ENCODE assay signal across 16 cellular contexts in genomic region chr5:169626779-169627178, GRCh38. TPM values are rescaled to one million over a fixed set of nuclear protein-coding genes. Genes with fewer than 3 reads are reported as not detected.
DNase-seq lines count a peak whose midpoint lies in the region; ATAC-seq and TF ChIP-seq lines count a peak whose summit lies in the region.
"Had no signal": no experiment of that assay in that cellular context is flagged by ENCODE, and none has a peak within 500 bp of the region (broad histone marks: within the 10 kb centered on the region; RNA-seq: fewer than 3 reads in every experiment).

No MANE protein-coding gene starts in this region.

- DNase-seq in EL (peak; percentile 96), RWPE1 (ENCODE audit: low spot score) (peak; percentile 77), epithelial cell of esophagus (ENCODE audit: low read depth) (peak; percentile 71), osteoblast (ENCODE audit: insufficient read length, low spot score, missing footprints) (peak; percentile 85), NCI-H82 (lab: John Stamatoyannopoulos, UW) (no peak), DMS79 (lab: John Stamatoyannopoulos, UW) (no peak)
- DNase-seq: activated CD4-positive, alpha-beta T cell treated with anti-CD3 and anti-CD28 coated beads for 36 hours; CD8-positive, alpha-beta memory T cell; glutamatergic neuron; lower lobe of right lung; NCI-H2081; nucleus accumbens; stimulated activated naive CD4-positive, alpha-beta T cell treated with Interleukin-2 at 50 U/mL for 16 hours had no signal

- no peaks in the 10 kb centered on the region for H3K79me2 ChIP-seq in osteoblast (ENCODE audit: insufficient read depth, low read length)

- POLR2A ChIA-PET in RWPE1 (lab: Yijun Ruan, JAX; ENCODE audit: low non-redundant PET): no interaction called here

- peak overlapping the region; percentile 35 for H3K4me2 ChIP-seq in osteoblast (ENCODE audit: insufficient read depth, low read length)

- no peak overlapping the region for H2AFZ ChIP-seq in osteoblast (ENCODE audit: low read length)

- no peaks in the 10 kb centered on the region for H4K20me1 ChIP-seq in osteoblast (ENCODE audit: insufficient read depth, low read length)

- peaks cover 47% of the 10 kb centered on the region for H3K4me1 ChIP-seq in osteoblast (ENCODE audit: insufficient read depth, low read length)
- H3K4me1 ChIP-seq: lower lobe of right lung had no signal

- H3K36me3 ChIP-seq in osteoblast (ENCODE audit: insufficient read depth, low read length): no peaks in the 10 kb centered on the region
- H3K36me3 ChIP-seq: lower lobe of right lung had no signal

- H3K4me3 ChIP-seq in epithelial cell of esophagus (ENCODE audit: low read length) (no peak overlapping the region), osteoblast (ENCODE audit: insufficient read depth, low read length) (no peak overlapping the region)
- H3K4me3 ChIP-seq: K562, lower lobe of right lung had no signal

- no peaks in the 10 kb centered on the region for H3K9me3 ChIP-seq in osteoblast (ENCODE audit: low read depth, low read length)
- H3K9me3 ChIP-seq: lower lobe of right lung had no signal

- TF ChIP-seq CTCF in RWPE1 (conservative IDR thresholded peaks at IDR 0.05; ENCODE audit: low read depth) (no peak), epithelial cell of esophagus (IDR thresholded peaks at IDR 0.05; ENCODE audit: insufficient read depth, low read depth, low read length, missing control alignments) (no peak), osteoblast (IDR thresholded peaks at IDR 0.05; ENCODE audit: extremely low read depth, low read depth, low read length) (no peak)

- H3K27ac ChIP-seq in RWPE1: no peak overlapping the region
- H3K27ac ChIP-seq in osteoblast (ENCODE audit: low read depth, low read length): peak overlapping the region; percentile 78
- H3K27ac ChIP-seq: lower lobe of right lung had no signal

- no peak for ATAC-seq in HG02885 (IDR thresholded peaks at IDR 0.05; ENCODE audit: poor library complexity, unreplicated experiment)
- ATAC-seq in HG03571 (IDR thresholded peaks at IDR 0.05; ENCODE audit: unreplicated experiment): no peak
- ATAC-seq: activated CD4-positive, alpha-beta T cell treated with anti-CD3 and anti-CD28 coated beads for 36 hours; K562; lower lobe of right lung had no signal

- CTCF ChIA-PET in RWPE1 (lab: Yijun Ruan, JAX): no interaction called here

- H3K27me3 ChIP-seq in osteoblast (ENCODE audit: insufficient read depth, low read length): no peaks in the 10 kb centered on the region

RNA-seq across cellular contexts. Expression of gene DOCK2, which starts 10.3 kb away (rescaled TPM):
- total RNA-seq in osteoblast: 2.7 and 6.2 TPM in 2 replicates

RNA-seq across cellular contexts. Expression of gene SPDL1, which starts 43.2 kb away (rescaled TPM):
- 10.9 and 14.7 TPM in 2 replicates for total RNA-seq in osteoblast

Comparison
In these comparisons a context has a peak if more than half of its experiments do, and no peak if none do; other contexts are left out.
1. DNase-seq: peak in EL (single experiment), RWPE1 (single experiment), epithelial cell of esophagus (single experiment) and osteoblast (single experiment); none in NCI-H82 (single experiment) and DMS79 (single experiment).